ENCODE assay signal across 20 cellular contexts in the genomic region with DNA sequence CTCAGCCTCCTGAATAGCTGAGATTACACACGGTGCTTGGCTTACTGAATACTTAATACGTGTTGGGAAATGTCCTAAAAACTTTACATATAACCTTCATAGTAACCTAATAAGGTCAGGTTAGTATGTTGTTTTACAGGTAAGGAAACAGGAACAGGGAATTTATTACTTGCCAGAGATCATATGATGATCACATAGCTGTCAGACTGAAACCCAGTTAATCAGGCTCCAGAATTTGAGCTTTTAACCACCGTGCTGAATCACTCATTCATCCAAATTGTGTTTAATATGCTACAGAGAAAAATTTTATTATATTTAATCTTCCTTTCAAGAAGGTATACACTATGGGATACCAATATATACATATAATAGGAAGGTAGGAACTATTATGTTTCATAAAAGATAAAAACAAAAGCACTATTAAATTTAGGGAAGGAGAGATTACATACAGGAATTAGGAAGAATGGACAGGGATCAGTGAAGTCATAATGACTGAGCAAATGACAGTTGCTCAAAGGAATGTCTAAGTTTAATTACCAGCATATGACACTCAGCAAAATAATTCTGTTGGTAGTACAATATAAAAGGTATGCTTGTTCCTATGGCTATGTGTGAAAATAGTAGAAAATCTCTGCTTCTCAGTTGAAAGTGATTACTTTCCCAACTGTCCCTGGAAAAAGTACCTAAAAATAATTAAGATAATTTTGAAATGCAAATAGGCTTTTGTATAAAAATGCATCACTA. TPM values are rescaled to one million over a fixed set of nuclear protein-coding genes. Genes with fewer than 3 reads are reported as not detected.
DNase-seq lines count a peak whose midpoint lies in the region; ATAC-seq, FAIRE-seq and TF ChIP-seq lines count a peak whose summit lies in the region.
"Had no signal": no experiment of that assay in that cellular context is flagged by ENCODE, and none has a peak within 500 bp of the region (broad histone marks: within the 10 kb centered on the region; RNA-seq: fewer than 3 reads in every experiment).

No MANE protein-coding gene starts in this region.

- H3K9me3 Mint-ChIP-seq in chondrocyte (ENCODE audit: low read depth) = no peaks in the 10 kb centered on the region
- no peaks in the 10 kb centered on the region for H3K9me3 Mint-ChIP-seq in mesothelial cell of epicardium
- H3K9me3 Mint-ChIP-seq: activated T-helper 1 cell treated with anti-CD3 and anti-CD28 coated beads, Interleukin-12 subunit alpha, Interleukin-12 subunit beta, Interleukin-2, Interleukin-4 antibody, amounts not matched to agents 30 ng/mL and 10 ng/mL and 1 ng/mL, durations not matched to agents 14 hours and 24 hours and 36 hours had no signal

- no peak for FAIRE-seq in frontal cortex (lab: Jason Lieb, UNC)

- peak overlapping the region; percentile 22 for H3K27ac Mint-ChIP-seq in chondrocyte (ENCODE audit: unreplicated experiment)
- H3K27ac Mint-ChIP-seq in mesothelial cell of epicardium = no peak overlapping the region
- H3K27ac Mint-ChIP-seq: activated T-helper 1 cell treated with anti-CD3 and anti-CD28 coated beads, Interleukin-12 subunit alpha, Interleukin-12 subunit beta, Interleukin-2, Interleukin-4 antibody, amounts not matched to agents 30 ng/mL and 10 ng/mL and 1 ng/mL, durations not matched to agents 14 hours and 24 hours and 36 hours; B cell had no signal

- DNase-seq in Daoy (ENCODE audit: low read depth) (peak; percentile 52), NCI-H460 (ENCODE audit: extremely low read depth, low read depth) (peak; percentile 26), chondrocyte (ENCODE audit: low spot score) (no peak), lung microvascular endothelial cell (ENCODE audit: low read depth in 2 of 2) (peak; percentile 16 to 50), frontal cortex (ENCODE audit: low spot score in 2 of 2) (no peak), mesothelial cell of epicardium (ENCODE audit: low spot score in 2 of 2, unreplicated experiment in 2 of 2) (no peak)
- DNase-seq in stimulated activated CD4-positive, alpha-beta T cell treated with anti-CD3 and anti-CD28 coated beads, Interleukin-15, amount 100 ng/mL, for 24 hours = no peak
- DNase-seq: activated CD4-positive, alpha-beta T cell treated with anti-CD3 and anti-CD28 coated beads, Interleukin-2, amount 50 U/mL, for 4 hours; cortex of kidney; DMS 273 treated with DMSO at 0.1 percent for 48 hours; H7; mucosa of descending colon; NCI-H187 treated with DMSO at 0.1 percent for 48 hours; NCI-H774; ovary; SHP77 treated with DMSO at 0.1 percent for 48 hours; T1000 had no signal

- H3K27me3 Mint-ChIP-seq in chondrocyte (ENCODE audit: low read depth) (no peaks in the 10 kb centered on the region), mesothelial cell of epicardium (ENCODE audit: low read depth) (no peaks in the 10 kb centered on the region)
- H3K27me3 Mint-ChIP-seq: B cell had no signal

- ATAC-seq in HG03457 (IDR thresholded peaks at IDR 0.05; ENCODE audit: unreplicated experiment) = no peak
- ATAC-seq: mucosa of descending colon had no signal

- H3K4me1 Mint-ChIP-seq in chondrocyte (ENCODE audit: low read depth) (peaks cover 13% of the 10 kb centered on the region), mesothelial cell of epicardium (no peaks in the 10 kb centered on the region)

- H3K4me3 Mint-ChIP-seq in chondrocyte (ENCODE audit: unreplicated experiment) (no peak overlapping the region), mesothelial cell of epicardium (no peak overlapping the region)
- H3K4me3 Mint-ChIP-seq: activated T-helper 1 cell treated with anti-CD3 and anti-CD28 coated beads, Interleukin-12 subunit alpha, Interleukin-12 subunit beta, Interleukin-2, Interleukin-4 antibody, amounts not matched to agents 30 ng/mL and 10 ng/mL and 1 ng/mL, durations not matched to agents 14 hours and 24 hours and 36 hours; B cell had no signal

- H3K36me3 Mint-ChIP-seq in chondrocyte (ENCODE audit: low read depth) = peaks cover 10% of the 10 kb centered on the region
- peaks cover 7% of the 10 kb centered on the region for H3K36me3 Mint-ChIP-seq in mesothelial cell of epicardium

- TF ChIP-seq CTCF in chondrocyte (IDR thresholded peaks at IDR 0.05) = no peak
- TF ChIP-seq CTCF in mesothelial cell of epicardium (IDR thresholded peaks at IDR 0.05; ENCODE audit: unreplicated experiment) = no peak

RNA-seq across cellular contexts. Expression of a gene that starts 59.3 kb away (rescaled TPM):
- total RNA-seq in Daoy (2014; rRNA removed; shearing (Covaris generic)) = 21.5 and 45.2 TPM in 2 replicates
- 38.4 and 40.0 TPM in 2 replicates for total RNA-seq in NCI-H460 (2014; rRNA removed; shearing (Covaris generic))
- 31.1 and 39.5 TPM in 2 replicates for polyA plus RNA-seq in NCI-H460 (2014; cell fraction: nucleus; rRNA removed)
- total RNA-seq in chondrocyte (57.7 to 74.0 TPM (median 59.3 TPM) in 3 replicates), lung microvascular endothelial cell (24.0 and 33.5 TPM in 2 replicates), frontal cortex (26.9 TPM), mesothelial cell of epicardium (21.5 to 24.4 TPM (median 22.2 TPM) in 3 replicates)

Comparison
In these comparisons a context has a peak if more than half of its experiments do, and no peak if none do; other contexts are left out.
1. DNase-seq: peak in Daoy (single experiment), NCI-H460 (single experiment) and lung microvascular endothelial cell (2 of 2); none in chondrocyte (single experiment), stimulated activated CD4-positive, alpha-beta T cell treated with anti-CD3 and anti-CD28 coated beads, Interleukin-15, amount 100 ng/mL, for 24 hours (single experiment), frontal cortex (0 of 2) and mesothelial cell of epicardium (0 of 2).